Comparison of ENCODE assay signal across 8 cellular contexts in genomic region chr15:50181206-50181982, GRCh38. TPM values are rescaled to one million over a fixed set of nuclear protein-coding genes. Genes with fewer than 3 reads are reported as not detected.
DNase-seq lines count a peak whose midpoint lies in the region; ATAC-seq and TF ChIP-seq lines count a peak whose summit lies in the region.

No MANE protein-coding gene starts in this region.

- H3K36me3 ChIP-seq in Peyer's patch: no peaks in the 10 kb centered on the region
- H3K36me3 ChIP-seq in iPS DF 6.9 (ENCODE audit: control insufficient read depth, insufficient read depth, low read length): no peaks in the 10 kb centered on the region
- no peaks in the 10 kb centered on the region for H3K36me3 ChIP-seq in smooth muscle cell (ENCODE audit: low read depth)

- no peaks in the 10 kb centered on the region for H3K79me2 ChIP-seq in smooth muscle cell (ENCODE audit: low read depth)

- no peak overlapping the region for H3K9ac ChIP-seq in smooth muscle cell (ENCODE audit: low read depth)

- H2AFZ ChIP-seq in smooth muscle cell (ENCODE audit: low read depth): no peak overlapping the region

- H3K4me2 ChIP-seq in smooth muscle cell: peak overlapping the region; percentile 97

- ATAC-seq in GM18867 (IDR thresholded peaks at IDR 0.05; ENCODE audit: unreplicated experiment): no peak

- H3K27me3 ChIP-seq in Peyer's patch (no peaks in the 10 kb centered on the region), iPS DF 6.9 (ENCODE audit: control insufficient read depth, insufficient read depth, low read length) (peaks cover 15% of the 10 kb centered on the region; the same call in 1 of the 2 replicates), smooth muscle cell (ENCODE audit: low read depth) (peaks cover 86% of the 10 kb centered on the region)

- TF ChIP-seq POLR2A in Peyer's patch (IDR thresholded peaks at IDR 0.05): no peak

- H3K9me3 ChIP-seq in Peyer's patch: no peaks in the 10 kb centered on the region
- H3K9me3 ChIP-seq in iPS DF 6.9 (ENCODE audit: control insufficient read depth, insufficient read depth, low read length): no peaks in the 10 kb centered on the region
- no peaks in the 10 kb centered on the region for H3K9me3 ChIP-seq in smooth muscle cell (replicated peaks; ENCODE audit: low read depth)

- peak overlapping the region in 1 of 4 donors; percentile 72 for H3K27ac ChIP-seq in Peyer's patch
- no peak overlapping the region for H3K27ac ChIP-seq in iPS DF 6.9 (ENCODE audit: low read length)
- H3K27ac ChIP-seq in smooth muscle cell (ENCODE audit: low read depth): no peak overlapping the region

- no CpG with 5 or more reads among the region's 18 CpGs for WGBS in iPS DF 6.9 (ENCODE audit: insufficient coverage, insufficient read length)
- 49% methylated on average over 18 of the region's 18 CpGs for WGBS in smooth muscle cell (ENCODE audit: low lambda C conversion rate)

- H3K4me1 ChIP-seq in Peyer's patch (peaks cover 0 to 19% (median 6%) of the 10 kb centered on the region in 4 donors), iPS DF 6.9 (ENCODE audit: control insufficient read depth, insufficient read depth, low read length) (no peaks in the 10 kb centered on the region), smooth muscle cell (ENCODE audit: low read depth) (no peaks in the 10 kb centered on the region)

- peak; percentile 0 for DNase-seq in NCI-H2227 (lab: John Stamatoyannopoulos, UW; ENCODE audit: unreplicated experiment)
- no peak for DNase-seq in NCI-H2227 treated with DMSO at 0.1 percent for 48 hours (lab: John Stamatoyannopoulos, UW)
- no peak for DNase-seq in Peyer's patch
- DNase-seq in iPS DF 6.9 (ENCODE audit: low read depth, low spot score): no peak
- DNase-seq in smooth muscle cell (lab: John Stamatoyannopoulos, UW; ENCODE audit: unreplicated experiment): no peak
- no peak for DNase-seq in SK-N-DZ (ENCODE audit: low spot score)
- DNase-seq in DMS114 treated with DMSO at 0.1 percent for 48 hours (lab: John Stamatoyannopoulos, UW; ENCODE audit: unreplicated experiment): no peak

- H3F3A ChIP-seq in smooth muscle cell (ENCODE audit: low read depth): no peaks in the 10 kb centered on the region

- TF ChIP-seq CTCF in Peyer's patch (IDR thresholded peaks at IDR 0.05): no peak
- TF ChIP-seq CTCF in smooth muscle cell (IDR thresholded peaks at IDR 0.05; ENCODE audit: borderline replicate concordance, insufficient read depth, poor library complexity, severe bottlenecking): no peak

- H3K4me3 ChIP-seq in Peyer's patch: peak overlapping the region in 3 of 4 donors; percentile 50 to 82 (median 79)
- peak overlapping the region; percentile 46; the same call in 1 of the 2 replicates for H3K4me3 ChIP-seq in iPS DF 6.9 (ENCODE audit: low read length)
- H3K4me3 ChIP-seq in smooth muscle cell: peak overlapping the region; percentile 63

- H4K20me1 ChIP-seq in smooth muscle cell (ENCODE audit: low read depth): no peaks in the 10 kb centered on the region

RNA-seq across cellular contexts. Expression of gene SLC27A2, which starts 0.6 kb away (rescaled TPM):
- total RNA-seq in Peyer's patch (10 to 100 TPM in 3 of 4 donors, 1 to 10 TPM in 1; 8.3 to 47.9 (median 32.3) TPM), smooth muscle cell (0.31 and 1.6 TPM in 2 replicates)
- polyA plus RNA-seq in smooth muscle cell: 0.21 TPM in 1 of 2 replicates, not detected in the other
- polyA plus RNA-seq in SK-N-DZ (2014; cell fraction: cytosol; rRNA removed): 2.2 and 9.9 TPM in 2 replicates
- polyA plus RNA-seq in SK-N-DZ (2014; cell fraction: nucleus; rRNA removed): 1.1 and 1.2 TPM in 2 replicates
